Comparison of ENCODE assay signal across 2 cellular contexts in the genomic region with DNA sequence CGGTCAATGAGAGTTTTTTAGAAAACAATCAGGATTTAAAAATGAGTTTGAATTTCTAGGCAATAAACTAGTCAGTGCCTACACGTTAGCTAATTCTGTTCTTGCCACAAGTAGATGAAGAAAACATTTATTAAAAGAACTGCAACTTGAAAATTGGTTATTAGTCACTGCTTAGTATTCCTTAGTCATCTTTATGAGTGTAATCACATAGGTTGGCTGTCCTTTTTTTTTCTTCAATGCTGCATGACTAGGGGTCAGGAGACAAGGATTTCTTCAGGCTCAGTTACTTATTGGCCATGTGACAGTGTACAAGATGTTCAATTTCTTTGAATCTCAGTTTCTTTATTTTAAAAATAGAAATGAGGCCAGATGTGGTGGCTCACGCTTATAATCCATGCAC.
TF ChIP-seq lines count a peak whose summit lies in the region.

No MANE protein-coding gene starts in this region.

TF ChIP-seq in IMR-90, 13 proteins besides CTCF, POLR2A, EP300 and RAD21:
- TF ChIP-seq MAFK (IDR thresholded peaks at IDR 0.05; ENCODE audit: low read depth, low read length) (peak; percentile 49; the same call in 1 of the 2 replicates), CHD1 (IDR thresholded peaks at IDR 0.05; ENCODE audit: low read depth, low read length) (no peak), FOS (IDR thresholded peaks at IDR 0.05; ENCODE audit: low read depth, low read length) (peak; percentile 85), BHLHE40 (IDR thresholded peaks at IDR 0.05; ENCODE audit: low read depth, low read length) (peak; percentile 36; the same call in 1 of the 2 replicates), NFE2L2 (IDR thresholded peaks at IDR 0.05; ENCODE audit: low read depth, low read length) (peak; percentile 78), MAZ (IDR thresholded peaks at IDR 0.05; ENCODE audit: borderline replicate concordance, low read depth, low read length) (no peak), SMC3 (IDR thresholded peaks at IDR 0.05; ENCODE audit: low read depth, low read length) (no peak), RCOR1 (IDR thresholded peaks at IDR 0.05; ENCODE audit: insufficient replicate concordance, low read length) (no peak), CEBPB (IDR thresholded peaks at IDR 0.05; ENCODE audit: low read depth, low read length) (peak; percentile 63), MXI1 (IDR thresholded peaks at IDR 0.05; ENCODE audit: borderline replicate concordance, low read depth, low read length) (no peak), RFX5 (IDR thresholded peaks at IDR 0.05; ENCODE audit: low read depth, low read length) (no peak)
- TF ChIP-seq, protein P1, sequence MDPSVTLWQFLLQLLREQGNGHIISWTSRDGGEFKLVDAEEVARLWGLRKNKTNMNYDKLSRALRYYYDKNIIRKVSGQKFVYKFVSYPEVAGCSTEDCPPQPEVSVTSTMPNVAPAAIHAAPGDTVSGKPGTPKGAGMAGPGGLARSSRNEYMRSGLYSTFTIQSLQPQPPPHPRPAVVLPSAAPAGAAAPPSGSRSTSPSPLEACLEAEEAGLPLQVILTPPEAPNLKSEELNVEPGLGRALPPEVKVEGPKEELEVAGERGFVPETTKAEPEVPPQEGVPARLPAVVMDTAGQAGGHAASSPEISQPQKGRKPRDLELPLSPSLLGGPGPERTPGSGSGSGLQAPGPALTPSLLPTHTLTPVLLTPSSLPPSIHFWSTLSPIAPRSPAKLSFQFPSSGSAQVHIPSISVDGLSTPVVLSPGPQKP (IDR thresholded peaks at IDR 0.05; ENCODE audit: borderline replicate concordance, low read depth, low read length) = no peak
- TF ChIP-seq, protein P2, sequence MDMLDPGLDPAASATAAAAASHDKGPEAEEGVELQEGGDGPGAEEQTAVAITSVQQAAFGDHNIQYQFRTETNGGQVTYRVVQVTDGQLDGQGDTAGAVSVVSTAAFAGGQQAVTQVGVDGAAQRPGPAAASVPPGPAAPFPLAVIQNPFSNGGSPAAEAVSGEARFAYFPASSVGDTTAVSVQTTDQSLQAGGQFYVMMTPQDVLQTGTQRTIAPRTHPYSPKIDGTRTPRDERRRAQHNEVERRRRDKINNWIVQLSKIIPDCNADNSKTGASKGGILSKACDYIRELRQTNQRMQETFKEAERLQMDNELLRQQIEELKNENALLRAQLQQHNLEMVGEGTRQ (IDR thresholded peaks at IDR 0.05; ENCODE audit: low read depth, low read length) = peak; percentile 84

TF ChIP-seq in endothelial cell of umbilical vein, 7 proteins besides CTCF, POLR2A, EP300 and RAD21:
- TF ChIP-seq FOS (IDR thresholded peaks at IDR 0.05; ENCODE audit: borderline replicate concordance, insufficient read depth, low read length) = no peak
- no peak for TF ChIP-seq EZH2 (IDR thresholded peaks at IDR 0.05; ENCODE audit: borderline replicate concordance, low read depth, low read length, severe bottlenecking)
- no peak for TF ChIP-seq POLR2AphosphoS5 (IDR thresholded peaks at IDR 0.05; ENCODE audit: insufficient read depth, low read depth, low read length)
- TF ChIP-seq, protein P3, sequence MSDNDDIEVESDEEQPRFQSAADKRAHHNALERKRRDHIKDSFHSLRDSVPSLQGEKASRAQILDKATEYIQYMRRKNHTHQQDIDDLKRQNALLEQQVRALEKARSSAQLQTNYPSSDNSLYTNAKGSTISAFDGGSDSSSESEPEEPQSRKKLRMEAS (IDR thresholded peaks at IDR 0.05; ENCODE audit: insufficient read depth, insufficient read length) = no peak
- no peak for TF ChIP-seq JUN (IDR thresholded peaks at IDR 0.05; ENCODE audit: borderline replicate concordance, insufficient read depth, insufficient read length, low read depth)
- TF ChIP-seq MYC (IDR thresholded peaks at IDR 0.05; ENCODE audit: low read depth, low read length) = no peak
- no peak for TF ChIP-seq GATA2 (IDR thresholded peaks at IDR 0.05; ENCODE audit: insufficient read depth, insufficient read length, low read depth, low read length)
TF ChIP-seq in endothelial cell of umbilical vein: peak in this region for 0.
